ENCODE assay signal across 9 cellular contexts in the genomic region with DNA sequence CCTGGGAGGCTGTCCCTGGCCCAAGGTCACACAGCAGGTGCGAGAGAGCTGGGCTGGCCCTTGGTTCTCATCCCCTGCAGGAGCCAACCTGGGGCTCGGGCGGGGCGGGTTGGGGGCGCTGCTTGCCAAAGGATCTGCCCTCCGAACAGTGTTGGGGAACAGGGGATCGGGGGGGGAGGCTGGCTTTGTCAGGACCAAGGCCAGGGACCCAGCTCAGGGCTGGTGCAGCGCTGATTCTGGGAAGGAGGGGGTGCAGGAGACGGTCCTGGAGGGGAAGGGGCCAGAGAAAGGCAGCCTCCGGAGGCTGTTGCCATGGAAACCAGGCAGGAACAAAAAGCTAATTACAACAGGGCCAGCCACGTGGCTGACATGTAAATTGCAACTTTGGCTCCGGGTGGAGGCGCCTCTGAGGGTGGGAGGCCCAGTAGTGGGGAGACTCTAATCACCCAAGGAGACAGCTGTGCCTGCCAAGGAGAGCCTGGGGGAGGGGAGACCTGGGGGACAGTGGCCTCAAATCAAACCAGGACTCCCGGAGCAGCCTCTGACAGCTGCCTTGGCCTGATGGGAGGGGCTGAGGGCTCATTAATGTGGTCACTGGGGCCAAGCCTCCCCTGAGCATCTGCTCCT. TPM values are rescaled to one million over a fixed set of nuclear protein-coding genes. Genes with fewer than 3 reads are reported as not detected.
A peak's percentile ranks its signal among the peaks of the same experiment; 100 is the strongest.
DNase-seq lines count a peak whose midpoint lies in the region; ATAC-seq and TF ChIP-seq lines count a peak whose summit lies in the region.
"Had no signal": no experiment of that assay in that cellular context is flagged by ENCODE, and none has a peak within 500 bp of the region (broad histone marks: within the 10 kb centered on the region; RNA-seq: fewer than 3 reads in every experiment).

No MANE protein-coding gene starts in this region.

- no peak overlapping the region for H3K27ac ChIP-seq in heart right ventricle

- H3K4me3 ChIP-seq in heart right ventricle, result peak overlapping the region in 3 of 10 donors; percentile 60 to 72 (median 69)

- H3K4me1 ChIP-seq in heart right ventricle, result peaks cover 9 to 65% (median 47%) of the 10 kb centered on the region in 9 donors

- TF ChIP-seq CTCF in heart right ventricle (IDR thresholded peaks at IDR 0.05), result no peak

- no peaks in the 10 kb centered on the region for H3K36me3 Mint-ChIP-seq in activated naive CD4-positive, alpha-beta T cell treated with anti-CD3 and anti-CD28 coated beads, Interleukin-2, amount 50 U/mL, for 24 hours

- no peak overlapping the region for H3K27ac Mint-ChIP-seq in activated naive CD4-positive, alpha-beta T cell treated with anti-CD3 and anti-CD28 coated beads, Interleukin-2, amount 50 U/mL, for 24 hours
- H3K27ac Mint-ChIP-seq: stimulated activated naive CD8-positive, alpha-beta T cell treated with anti-CD3 and anti-CD28 coated beads, Interleukin-15, amount 100 ng/mL, for 72 hours had no signal

- peak overlapping the region; percentile 7 for H3K4me3 Mint-ChIP-seq in activated naive CD4-positive, alpha-beta T cell treated with anti-CD3 and anti-CD28 coated beads, Interleukin-2, amount 50 U/mL, for 24 hours

- DNase-seq in left cardiac atrium (peak; percentile 39), heart right ventricle (no peak), NCI-H2196 treated with DMSO at 0.1 percent for 48 hours (lab: John Stamatoyannopoulos, UW; ENCODE audit: unreplicated experiment) (peak; percentile 14), iPS-NIHi11 (ENCODE audit: low spot score) (peak; percentile 85)

- H3K9me3 Mint-ChIP-seq in activated naive CD4-positive, alpha-beta T cell treated with anti-CD3 and anti-CD28 coated beads, Interleukin-2, amount 50 U/mL, for 24 hours, result no peaks in the 10 kb centered on the region
- H3K9me3 Mint-ChIP-seq: stimulated activated naive CD8-positive, alpha-beta T cell treated with anti-CD3 and anti-CD28 coated beads, Interleukin-15, amount 100 ng/mL, for 72 hours had no signal

- H3K4me1 Mint-ChIP-seq in activated naive CD4-positive, alpha-beta T cell treated with anti-CD3 and anti-CD28 coated beads, Interleukin-2, amount 50 U/mL, for 24 hours, result peaks cover 22% of the 10 kb centered on the region

- WGBS in heart right ventricle, 2 donors, result 6 to 7% methylated on average over 14 of the region's 14 CpGs

- H3K27me3 Mint-ChIP-seq in activated naive CD4-positive, alpha-beta T cell treated with anti-CD3 and anti-CD28 coated beads, Interleukin-2, amount 50 U/mL, for 24 hours, result peaks cover 26% of the 10 kb centered on the region

- no peaks in the 10 kb centered on the region for H3K9me3 ChIP-seq in heart right ventricle

- no peak for ATAC-seq in left cardiac atrium
- ATAC-seq in heart right ventricle, result no peak
- ATAC-seq in GM19452 (IDR thresholded peaks at IDR 0.05; ENCODE audit: unreplicated experiment), result no peak
- no peak for ATAC-seq in GM21390 (IDR thresholded peaks at IDR 0.05; ENCODE audit: unreplicated experiment)
- no peak for ATAC-seq in GM18519 (IDR thresholded peaks at IDR 0.05; ENCODE audit: low FRiP score, unreplicated experiment)
- ATAC-seq: stimulated activated naive CD8-positive, alpha-beta T cell treated with anti-CD3 and anti-CD28 coated beads, Interleukin-15, amount 100 ng/mL, for 72 hours had no signal

- H3K36me3 ChIP-seq in heart right ventricle, result no peaks in the 10 kb centered on the region

- intact Hi-C loops in left cardiac atrium (cut with DNase I), result no loop called here
- intact Hi-C loops in heart right ventricle (cut with DNase I), result no loop called here

- peaks cover 0 to 90% (median 22%) of the 10 kb centered on the region in 7 donors for H3K27me3 ChIP-seq in heart right ventricle

RNA-seq across cellular contexts. Expression of a gene that starts 1.3 kb away (rescaled TPM):
- total RNA-seq in left cardiac atrium (1 to 10 TPM; 3.9 to 8.8 TPM), heart right ventricle (1 to 10 TPM in 5 of 10 donors, under 1 TPM in 5; 0.53 to 7.6 (median 0.96) TPM)
- 10 to 100 TPM in 1 of 2 donors, under 1 TPM in 1; 0.59 to 10.6 TPM for polyA plus RNA-seq in heart right ventricle

RNA-seq across cellular contexts. Expression of a gene that starts 5.7 kb away (rescaled TPM):
- total RNA-seq in left cardiac atrium (1 to 10 TPM; 1.9 to 2.3 TPM), heart right ventricle (1 to 10 TPM in 6 of 10 donors, under 1 TPM in 4; 0.64 to 2.0 (median 1.3) TPM)
- polyA plus RNA-seq in heart right ventricle, result 1 to 10 TPM; 1.6 to 4.5 TPM

RNA-seq across cellular contexts. Expression of a gene that starts 24.1 kb away (rescaled TPM):
- 10 to 100 TPM; 46.3 to 50.5 TPM for total RNA-seq in left cardiac atrium
- total RNA-seq in heart right ventricle, result 10 to 100 TPM; 29.3 to 47.6 (median 34.9) TPM
- 10 to 100 TPM; 62.6 to 64.8 TPM for polyA plus RNA-seq in heart right ventricle

RNA-seq across cellular contexts. Expression of a gene that starts 51.0 kb away (rescaled TPM):
- total RNA-seq in left cardiac atrium (100 to 1,000 TPM in 1 of 2 donors, 10 to 100 TPM in 1; 85.7 to 131 TPM), heart right ventricle (100 to 1,000 TPM in 3 of 10 donors, 10 to 100 TPM in 7; 77.5 to 112 (median 94.8) TPM)
- 100 to 1,000 TPM in 1 of 2 donors, 10 to 100 TPM in 1; 88.3 to 101 TPM for polyA plus RNA-seq in heart right ventricle

Comparison
In these comparisons a context has a peak if more than half of its experiments do, and no peak if none do; other contexts are left out.
1. DNase-seq: peak in left cardiac atrium (single experiment), NCI-H2196 treated with DMSO at 0.1 percent for 48 hours (single experiment) and iPS-NIHi11 (single experiment); none in heart right ventricle (0 of 2).